In the genomic region with DNA sequence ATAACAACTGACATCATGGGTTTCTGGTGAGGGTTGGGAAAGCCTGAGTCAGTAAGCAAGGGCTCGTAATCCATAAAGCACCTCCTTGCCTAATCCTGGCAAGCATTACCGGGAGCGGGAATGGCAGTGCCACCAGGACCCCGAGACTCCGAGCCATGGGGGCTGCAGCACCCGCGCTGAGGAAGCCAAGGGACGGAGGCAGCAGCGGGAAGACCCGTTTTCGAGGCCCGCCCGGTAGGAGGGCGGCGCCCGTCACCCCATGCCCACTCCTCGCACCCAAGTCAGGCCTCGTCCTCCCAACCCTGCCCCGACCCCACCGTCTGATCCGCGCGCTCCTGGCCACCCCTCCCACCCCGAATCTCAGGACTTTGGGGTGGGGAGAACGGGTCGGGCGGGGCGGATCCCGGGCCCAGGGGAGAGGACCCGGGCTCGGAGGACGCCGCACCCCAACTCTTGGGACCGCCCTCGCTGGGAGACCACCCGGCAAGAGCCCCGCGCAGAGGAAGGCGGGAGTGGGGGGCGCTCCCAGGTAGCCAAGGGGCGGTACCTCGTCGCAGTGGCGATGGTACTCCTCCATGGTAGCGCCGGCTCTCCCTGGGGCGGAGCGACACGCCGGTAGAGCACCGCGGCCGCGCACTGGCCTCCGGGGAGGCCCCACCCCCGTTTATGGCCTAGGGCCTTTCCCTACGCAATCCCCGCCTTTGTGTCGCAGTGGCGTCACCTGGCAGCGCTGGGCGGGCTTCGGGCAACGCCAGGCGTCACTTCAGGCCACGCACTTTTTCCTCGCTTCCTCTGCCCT, we compare ENCODE assay signal across 1 cellular context.
TF ChIP-seq lines count a peak whose summit lies in the region.

A gene with protein sequence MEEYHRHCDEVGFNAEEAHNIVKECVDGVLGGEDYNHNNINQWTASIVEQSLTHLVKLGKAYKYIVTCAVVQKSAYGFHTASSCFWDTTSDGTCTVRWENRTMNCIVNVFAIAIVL (minus strand): TSS at position 638 of the 799 bp plus-strand sequence. CDS start 61 bp downstream, at position 577.

TF ChIP-seq in SK-N-SH, 30 proteins besides CTCF, POLR2A, EP300 and RAD21 (continued from another document):
- TF ChIP-seq, protein P1, sequence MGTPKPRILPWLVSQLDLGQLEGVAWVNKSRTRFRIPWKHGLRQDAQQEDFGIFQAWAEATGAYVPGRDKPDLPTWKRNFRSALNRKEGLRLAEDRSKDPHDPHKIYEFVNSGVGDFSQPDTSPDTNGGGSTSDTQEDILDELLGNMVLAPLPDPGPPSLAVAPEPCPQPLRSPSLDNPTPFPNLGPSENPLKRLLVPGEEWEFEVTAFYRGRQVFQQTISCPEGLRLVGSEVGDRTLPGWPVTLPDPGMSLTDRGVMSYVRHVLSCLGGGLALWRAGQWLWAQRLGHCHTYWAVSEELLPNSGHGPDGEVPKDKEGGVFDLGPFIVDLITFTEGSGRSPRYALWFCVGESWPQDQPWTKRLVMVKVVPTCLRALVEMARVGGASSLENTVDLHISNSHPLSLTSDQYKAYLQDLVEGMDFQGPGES (IDR thresholded peaks at IDR 0.05; ENCODE audit: low read depth, low read length), result no peak
- no peak for TF ChIP-seq ELF1 (IDR thresholded peaks at IDR 0.05)
